Comparison of ENCODE assay signal across 6 cellular contexts in the genomic region with DNA sequence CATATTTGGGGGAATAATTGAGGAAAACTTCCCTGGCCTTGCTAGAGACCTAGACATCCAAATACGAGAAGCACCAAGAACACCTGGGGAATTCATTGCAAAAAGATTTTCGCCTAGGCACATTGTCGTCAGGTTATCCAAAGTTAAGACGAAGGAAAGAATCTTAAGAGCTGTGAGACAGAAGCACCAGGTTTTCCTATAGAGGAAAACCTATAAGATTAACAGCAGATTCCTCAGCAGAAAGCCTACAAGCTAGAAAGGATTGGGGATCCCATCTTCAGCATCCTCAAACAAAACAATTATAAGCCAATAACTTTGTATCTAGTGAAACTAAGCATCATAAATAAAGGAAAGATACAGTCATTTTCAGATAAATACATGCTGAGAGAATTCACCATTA.
"Had no signal": no experiment of that assay in that cellular context is flagged by ENCODE, and none has a peak within 500 bp of the region (broad histone marks: within the 10 kb centered on the region; RNA-seq: fewer than 3 reads in every experiment).

No MANE protein-coding gene starts in this region.

- H3K27ac ChIP-seq: KMS-11 had no signal

- FAIRE-seq: HTR-8/SVneo had no signal

- H3K4me3 ChIP-seq: GM23338 had no signal

- DNase-seq: H9, HCEC 1CT, KBM-7 had no signal

- ATAC-seq: GM23338 had no signal
